ENCODE assay signal across 25 cellular contexts in genomic region chrX:38750551-38750950, GRCh38.
"Had no signal": no experiment of that assay in that cellular context is flagged by ENCODE, and none has a peak within 500 bp of the region (broad histone marks: within the 10 kb centered on the region; RNA-seq: fewer than 3 reads in every experiment).

No MANE protein-coding gene starts in this region.

- H3K9me3 ChIP-seq: colonic mucosa, left ventricle myocardium inferior, mucosa of descending colon, suprapubic skin, tibial nerve had no signal

- H3K27me3 ChIP-seq: colonic mucosa, hepatocyte, suprapubic skin, tibial nerve had no signal

- H3K36me3 ChIP-seq: colonic mucosa, left ventricle myocardium inferior, suprapubic skin, tibial nerve had no signal

- FAIRE-seq: bronchial epithelial cell, frontal cortex, TTC549 had no signal

- DNase-seq: activated CD4-positive, alpha-beta T cell treated with anti-CD3 and anti-CD28 coated beads for 4 hours; activated CD4-positive, alpha-beta T cell treated with anti-CD3 and anti-CD28 coated beads, Interleukin-2, amount 50 U/mL, for 4 hours; activated effector memory CD4-positive, alpha-beta T cell treated with Interleukin-2 at 50 U/mL for 16 hours; activated naive CD4-positive, alpha-beta T cell treated with Interleukin-2 at 50 U/mL for 16 hours; activated T-cell treated with anti-CD3 and anti-CD28 coated beads for 4 hours; anterior cingulate cortex; colonic mucosa; dorsolateral prefrontal cortex; effector memory CD4-positive, alpha-beta T cell; islet precursor cell; left ventricle myocardium inferior; mucosa of descending colon; posterior cingulate gyrus; right cardiac atrium; stimulated activated CD4-positive, alpha-beta T cell treated with anti-CD3 and anti-CD28 coated beads, Interleukin-15, amount 100 ng/mL, for 24 hours; stimulated activated CD4-positive, alpha-beta T cell treated with anti-CD3 and anti-CD28 coated beads, Interleukin-2, amount 100 ng/mL, for 24 hours; stimulated activated naive CD4-positive, alpha-beta T cell had no signal

- H3K4me3 ChIP-seq: colonic mucosa, dorsolateral prefrontal cortex, hepatocyte, left ventricle myocardium inferior, lung, mucosa of descending colon, suprapubic skin, tibial nerve had no signal

- ATAC-seq: mucosa of descending colon; natural killer cell treated with Interleukin-12 subunit alpha and Interleukin-12 subunit beta and Interleukin-15 and Interleukin-18, amount 100 ng/mL, for 72 hours; right cardiac atrium had no signal
